Comparison of ENCODE assay signal across 21 cellular contexts in the genomic region with DNA sequence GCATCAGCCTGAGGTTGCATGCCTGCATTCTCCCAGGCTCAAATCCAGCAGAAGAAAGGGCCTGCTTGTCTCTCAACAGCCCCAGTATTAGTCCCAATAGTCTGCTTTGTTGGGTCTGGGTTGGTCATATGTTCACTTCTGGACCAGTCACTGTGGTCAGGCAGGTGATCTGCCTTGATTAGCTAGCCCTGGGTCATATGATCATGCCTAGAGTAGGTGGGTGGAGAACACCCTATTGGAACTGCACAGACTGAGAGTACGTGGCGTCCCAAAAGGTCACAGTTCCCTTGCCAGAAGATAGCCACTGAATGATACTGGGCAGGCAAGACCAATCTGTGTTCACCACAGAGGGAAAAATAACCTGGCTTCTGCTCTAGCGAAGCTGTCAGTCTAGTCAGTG.
"Had no signal": no experiment of that assay in that cellular context is flagged by ENCODE, and none has a peak within 500 bp of the region (broad histone marks: within the 10 kb centered on the region; RNA-seq: fewer than 3 reads in every experiment).

No MANE protein-coding gene starts in this region.

- H3K4me3 ChIP-seq: colonic mucosa, heart right ventricle, left lung, lung, pancreas, prostate gland, right lobe of liver, spleen, tibial artery had no signal

- H3K36me3 ChIP-seq: colonic mucosa, heart right ventricle, left lung, pancreas, prostate gland, right lobe of liver, spleen, tibial artery had no signal

- H3K4me1 ChIP-seq: colonic mucosa, left lung, pancreas, prostate gland, right lobe of liver, spleen, tibial artery had no signal

- H3K9me3 ChIP-seq: colonic mucosa, heart right ventricle, left lung, pancreas, prostate gland, right lobe of liver, spleen, tibial artery had no signal

- ATAC-seq: left lung; pancreas; right lobe of liver; stimulated activated memory B cell treated with anti-CD40 and anti-IgM and Interleukin-4, amounts not matched to agents 10 μg/mL and 1 μg/mL and 100 μg/mL, for 72 hours had no signal

- FAIRE-seq: endothelial cell of umbilical vein, frontal cortex, islet of Langerhans, pancreas had no signal

- DNase-seq: colonic mucosa; dermis blood vessel endothelial cell; heart right ventricle; hypothalamus; left lung; mesenchymal stem cell; naive B cell; occipital lobe; pancreas; spleen; stimulated activated CD4-positive, alpha-beta T cell treated with anti-CD3 and anti-CD28 coated beads, Interleukin-15, amount 100 ng/mL, for 24 hours; stimulated activated CD4-positive, alpha-beta T cell treated with anti-CD3 and anti-CD28 coated beads, Interleukin-1b, Interleukin-23, amount 100 ng/mL, for 48 hours; stimulated activated CD4-positive, alpha-beta T cell treated with anti-CD3 and anti-CD28 coated beads, Interleukin-4, amount 100 ng/mL, for 24 hours; tibial artery had no signal

- H3K27me3 ChIP-seq: colonic mucosa, left lung, pancreas, right lobe of liver, spleen, tibial artery had no signal

- H3K27ac ChIP-seq: colonic mucosa, heart right ventricle, left lung, pancreas, prostate gland, right lobe of liver, spleen, tibial artery had no signal
